Comparison of ENCODE assay signal across 11 cellular contexts in genomic region chr11:67614730-67615454, GRCh38. TPM values are rescaled to one million over a fixed set of nuclear protein-coding genes. Genes with fewer than 3 reads are reported as not detected.
A peak's percentile ranks its signal among the peaks of the same experiment; 100 is the strongest.
DNase-seq lines count a peak whose midpoint lies in the region; ATAC-seq and TF ChIP-seq lines count a peak whose summit lies in the region.
"Had no signal": no experiment of that assay in that cellular context is flagged by ENCODE, and none has a peak within 500 bp of the region (broad histone marks: within the 10 kb centered on the region; RNA-seq: fewer than 3 reads in every experiment).

No MANE protein-coding gene starts in this region.

- ATAC-seq in natural killer cell (no peak), GM18870 (IDR thresholded peaks at IDR 0.05; ENCODE audit: unreplicated experiment) (no peak)

- peaks cover 0 to under 1% (median 0%) of the 10 kb centered on the region in 7 donors for H3K9me3 Mint-ChIP-seq in CD14-positive monocyte
- no peaks in the 10 kb centered on the region for H3K9me3 Mint-ChIP-seq in IgD-negative memory B cell
- H3K9me3 Mint-ChIP-seq in natural killer cell: no peaks in the 10 kb centered on the region
- no peaks in the 10 kb centered on the region; the same call in 1 of the 2 replicates for H3K9me3 Mint-ChIP-seq in HFFc6

- BruUV-seq in mammary epithelial cell (replicated peaks; lab: Mats Ljungman, UMichigan): no TSS peak

- H3K9ac ChIP-seq in mammary epithelial cell (ENCODE audit: insufficient read depth, low read length): no peak overlapping the region

- no peak for TF ChIP-seq CTCF in CD14-positive monocyte (IDR thresholded peaks at IDR 0.05)
- no peak for TF ChIP-seq CTCF in mammary epithelial cell (conservative IDR thresholded peaks at IDR 0.05 in 1 of 2, IDR thresholded peaks at IDR 0.05 in 1 of 2; ENCODE audit: extremely low read depth in 1 of 2, insufficient read depth in 1 of 2, low read depth in 1 of 2, low read length in 2 of 2)
- TF ChIP-seq CTCF in natural killer cell (IDR thresholded peaks at IDR 0.05): no peak
- no peak for TF ChIP-seq CTCF in HFFc6 (IDR thresholded peaks at IDR 0.05)
- TF ChIP-seq CTCF in BE2C (IDR thresholded peaks at IDR 0.05; ENCODE audit: low read depth, low read length): no peak

- WGBS in mammary epithelial cell (ENCODE audit: low coverage, missing lambda C conversion rate): 95% methylated on average over 12 of the region's 16 CpGs

- no peaks in the 10 kb centered on the region for H4K20me1 ChIP-seq in mammary epithelial cell (ENCODE audit: insufficient read depth, low read length)

- H3K27ac Mint-ChIP-seq in CD14-positive monocyte (peak overlapping the region; percentile 89 to 95 (median 91)), IgD-negative memory B cell (peak overlapping the region; percentile 87 to 100 (median 97)), natural killer cell (peak overlapping the region; percentile 96 to 99), HFFc6 (no peak overlapping the region; the same call in 1 of the 2 replicates)

- dilution Hi-C loops in mammary epithelial cell (cut with HindIII; ENCODE audit: low sequenced_read_pairs): no loop called here

- H3K36me3 Mint-ChIP-seq in CD14-positive monocyte: peaks cover 26 to 28% of the 10 kb centered on the region in 2 donors
- H3K36me3 Mint-ChIP-seq in IgD-negative memory B cell: peaks cover 8% of the 10 kb centered on the region
- H3K36me3 Mint-ChIP-seq in natural killer cell: no peaks in the 10 kb centered on the region
- H3K36me3 Mint-ChIP-seq in HFFc6 (ENCODE audit: low read depth): peaks cover under 1% of the 10 kb centered on the region; the same call in 1 of the 2 replicates

- no peaks in the 10 kb centered on the region for H3K9me3 ChIP-seq in mammary epithelial cell (replicated peaks; ENCODE audit: insufficient read depth, low read length)
- H3K9me3 ChIP-seq in BE2C: no peaks in the 10 kb centered on the region

- H3K36me3 ChIP-seq in mammary epithelial cell (ENCODE audit: insufficient read depth, low read length) (peaks cover 6% of the 10 kb centered on the region), BE2C (peaks cover 20% of the 10 kb centered on the region)

- H3K4me1 ChIP-seq in mammary epithelial cell (ENCODE audit: insufficient read depth, low read length) (peaks cover 17% of the 10 kb centered on the region), BE2C (no peaks in the 10 kb centered on the region; the same call in 1 of the 2 replicates)

- no peak for DNase-seq in CD14-positive monocyte (ENCODE audit: low spot score)
- no peak for DNase-seq in mammary epithelial cell
- DNase-seq in natural killer cell: no peak
- DNase-seq in DMS 273 treated with DMSO at 0.1 percent for 48 hours (lab: John Stamatoyannopoulos, UW): no peak
- no peak for DNase-seq in HFFc6
- DNase-seq in BE2C: no peak

- H3K79me2 ChIP-seq in mammary epithelial cell (ENCODE audit: insufficient read depth, low read length): no peaks in the 10 kb centered on the region

- peaks cover 18% of the 10 kb centered on the region for H3K4me1 Mint-ChIP-seq in CD14-positive monocyte
- H3K4me1 Mint-ChIP-seq in IgD-negative memory B cell: peaks cover 6 to 16% (median 13%) of the 10 kb centered on the region in 3 donors
- peaks cover 15 to 46% of the 10 kb centered on the region in 2 donors for H3K4me1 Mint-ChIP-seq in natural killer cell
- H3K4me1 Mint-ChIP-seq in HFFc6 (ENCODE audit: low read depth): no peaks in the 10 kb centered on the region

- CTCF ChIA-PET in mammary epithelial cell (lab: Charles Lee; ENCODE audit: low non-redundant PET): interaction anchor here (0.7 to 0.9 kb wide), 3 partner anchors 15 to 41 kb away, joined by 3 read pairs; no protein-coding TSS in a partner anchor

- no peak overlapping the region for H3K27ac ChIP-seq in mammary epithelial cell (ENCODE audit: insufficient read depth, low read depth, low read length)

- in situ Hi-C loops in mammary epithelial cell (cut with MboI; ENCODE audit: low sequenced_read_pairs in 2 of 2): no loop called here

- intact Hi-C loops in CD14-positive monocyte (cut with micrococcal nuclease): no loop called here
- intact Hi-C loops in mammary epithelial cell (cut with micrococcal nuclease): loop anchor here (1.0 to 2.0 kb wide), 2 partner anchors 42 to 44 kb away; no protein-coding TSS in a partner anchor
- intact Hi-C loops in natural killer cell (cut with micrococcal nuclease): loop anchor here (2.0 to 10.0 kb wide), 3 partner anchors 14 to 110 kb away; partner anchors contain the start of genes CDK2AP2, GSTP1, NUDT8 and PITPNM1

- H3K27me3 Mint-ChIP-seq in CD14-positive monocyte (ENCODE audit: low read depth in 3 of 3) (peaks cover 22 to 26% (median 25%) of the 10 kb centered on the region in 3 donors), IgD-negative memory B cell (peaks cover 2% of the 10 kb centered on the region), natural killer cell (ENCODE audit: low read depth in 2 of 2) (no peaks in the 10 kb centered on the region), HFFc6 (ENCODE audit: insufficient read depth) (peaks cover 15% of the 10 kb centered on the region)

- H3K27me3 ChIP-seq in mammary epithelial cell (ENCODE audit: insufficient read depth, low read length) (no peaks in the 10 kb centered on the region), BE2C (no peaks in the 10 kb centered on the region)

- H3K4me3 ChIP-seq in mammary epithelial cell (replicated peaks in 1 of 3; ENCODE audit: insufficient read depth in 1 of 3, low read depth in 2 of 3, low read length in 3 of 3) (no peak overlapping the region), BE2C (ENCODE audit: low read depth, low read length) (no peak overlapping the region)

- peak overlapping the region; percentile 73 to 86 for H3K4me3 Mint-ChIP-seq in CD14-positive monocyte
- H3K4me3 Mint-ChIP-seq in IgD-negative memory B cell: peak overlapping the region; percentile 75 to 93 (median 82)
- peak overlapping the region; percentile 82 for H3K4me3 Mint-ChIP-seq in natural killer cell
- no peak overlapping the region for H3K4me3 Mint-ChIP-seq in HFFc6

- H2AFZ ChIP-seq in mammary epithelial cell (ENCODE audit: low read depth, low read length): peak overlapping the region; percentile 75

- peak overlapping the region; percentile 58 for H3K4me2 ChIP-seq in mammary epithelial cell (ENCODE audit: insufficient read depth, low read depth, low read length)

RNA-seq across cellular contexts. Expression of gene NDUFV1, which starts 8.2 kb away (rescaled TPM):
- polyA plus RNA-seq in CD14-positive monocyte (10 to 100 TPM; 71.6 to 72.1 TPM), IgD-negative memory B cell (121 TPM), mammary epithelial cell (125 TPM)
- total RNA-seq in mammary epithelial cell (100 to 1,000 TPM; 144 to 163 TPM), natural killer cell (100 to 1,000 TPM; 346 to 393 (median 360) TPM)
- polyA minus RNA-seq in mammary epithelial cell: 72.1 TPM
- total RNA-seq in HFFc6 (2021; fragmentation: NEBNext Ultra II Directional; extraction: Animal tissue kit (Norgen Biotek cat#: 25700)): 100 to 1,000 TPM; 130 to 150 (median 135) TPM
- 1,032 TPM for polyA plus RNA-seq in BE2C (2012; ENCODE audit: insufficient read depth, insufficient read length, low read depth)

RNA-seq across cellular contexts. Expression of gene NUDT8, which starts 14.8 kb away (rescaled TPM):
- polyA plus RNA-seq in CD14-positive monocyte (1 to 10 TPM; 1.3 to 1.4 TPM), IgD-negative memory B cell (2.9 TPM), mammary epithelial cell (4.8 TPM)
- total RNA-seq in mammary epithelial cell (10 to 100 TPM in 1 of 2 donors, 1 to 10 TPM in 1; 4.2 to 13.4 TPM), natural killer cell (1 to 10 TPM; 1.7 to 5.2 (median 4.1) TPM)
- polyA minus RNA-seq in mammary epithelial cell: not detected
- 1 to 10 TPM; 2.0 to 3.0 (median 2.6) TPM for total RNA-seq in HFFc6 (2021; fragmentation: NEBNext Ultra II Directional; extraction: Animal tissue kit (Norgen Biotek cat#: 25700))
- polyA plus RNA-seq in BE2C (2012; ENCODE audit: insufficient read depth, insufficient read length, low read depth): 1.2 TPM

RNA-seq across cellular contexts. Expression of gene TBX10, which starts 24.7 kb away (rescaled TPM):
- polyA plus RNA-seq in CD14-positive monocyte (not detected), IgD-negative memory B cell (not detected), mammary epithelial cell (not detected)
- total RNA-seq in mammary epithelial cell (not detected), natural killer cell (not detected)
- polyA minus RNA-seq in mammary epithelial cell: not detected
- total RNA-seq in HFFc6 (2021; fragmentation: NEBNext Ultra II Directional; extraction: Animal tissue kit (Norgen Biotek cat#: 25700)): not detected
- not detected for polyA plus RNA-seq in BE2C (2012; ENCODE audit: insufficient read depth, insufficient read length, low read depth)
- total RNA-seq: chondrocyte, NCI-H460, neural crest cell had no signal

RNA-seq across cellular contexts. Expression of gene GSTP1, which starts 31.3 kb away (rescaled TPM):
- polyA plus RNA-seq in CD14-positive monocyte (1,000 to 10,000 TPM; 1,250 to 1,483 TPM), IgD-negative memory B cell (214 TPM), mammary epithelial cell (1,992 TPM)
- total RNA-seq in mammary epithelial cell (1,000 to 10,000 TPM; 1,123 to 1,562 TPM), natural killer cell (100 to 1,000 TPM; 172 to 218 (median 212) TPM)
- polyA minus RNA-seq in mammary epithelial cell: 2,016 TPM
- 100 to 1,000 TPM; 497 to 569 (median 512) TPM for total RNA-seq in HFFc6 (2021; fragmentation: NEBNext Ultra II Directional; extraction: Animal tissue kit (Norgen Biotek cat#: 25700))
- polyA plus RNA-seq in BE2C (2012; ENCODE audit: insufficient read depth, insufficient read length, low read depth): 1,067 TPM

RNA-seq across cellular contexts. Expression of gene ACY3, which starts 35.6 kb away (rescaled TPM):
- polyA plus RNA-seq in CD14-positive monocyte (under 1 TPM; 0.16 to 0.21 TPM), IgD-negative memory B cell (0.63 TPM), mammary epithelial cell (0.08 TPM)
- total RNA-seq in mammary epithelial cell (under 1 TPM in 1 of 2 donors, not detected in 1; 0.24 TPM), natural killer cell (1 to 10 TPM in 1 of 3 donors, under 1 TPM in 1, not detected in 1; 0.96 to 1.1 TPM)
- polyA minus RNA-seq in mammary epithelial cell: not detected
- not detected for total RNA-seq in HFFc6 (2021; fragmentation: NEBNext Ultra II Directional; extraction: Animal tissue kit (Norgen Biotek cat#: 25700))
- not detected for polyA plus RNA-seq in BE2C (2012; ENCODE audit: insufficient read depth, insufficient read length, low read depth)
- total RNA-seq: chondrocyte, NCI-H460, neural crest cell had no signal

Comparison
In these comparisons a context has a peak if more than half of its experiments do, and no peak if none do; other contexts are left out.
1. intact Hi-C loops: an anchor here in mammary epithelial cell (1.0 to 2.0 kb wide) and natural killer cell (2.0 to 10.0 kb wide); none called in CD14-positive monocyte.